In the genomic region with DNA sequence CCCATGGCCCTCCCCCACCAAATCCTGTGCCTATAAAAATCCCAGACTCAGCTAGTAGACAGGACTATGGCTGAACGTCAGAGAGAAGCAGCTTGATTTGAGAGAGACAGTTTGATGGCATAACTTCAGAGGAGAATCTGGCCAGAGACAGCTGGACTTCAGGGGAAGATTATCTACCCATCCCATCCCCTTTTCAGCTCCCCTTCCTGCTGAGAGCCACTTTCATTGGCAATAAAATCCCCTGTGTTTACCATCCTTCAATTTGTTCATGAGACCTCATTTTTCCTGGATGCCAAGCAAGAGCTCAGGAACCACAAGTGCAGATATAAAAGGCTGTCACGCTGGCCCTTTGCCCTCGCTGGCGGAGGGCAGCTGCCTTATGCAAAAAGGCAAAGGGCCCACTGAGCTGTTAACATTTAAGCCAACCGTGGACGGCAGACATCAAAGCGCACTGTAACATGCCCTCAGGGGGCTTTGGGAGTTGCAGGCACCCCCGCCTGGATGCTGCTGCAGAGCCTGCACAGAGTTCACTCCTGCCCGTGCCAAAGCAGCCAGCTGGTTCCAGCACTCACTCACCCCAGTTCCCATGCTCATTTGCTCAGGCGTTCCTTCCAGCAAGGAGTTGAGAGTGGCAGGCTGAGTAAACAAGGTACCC, we compare ENCODE assay signal across 13 cellular contexts.
DNase-seq lines count a peak whose midpoint lies in the region; ATAC-seq and TF ChIP-seq lines count a peak whose summit lies in the region.
"Had no signal": no experiment of that assay in that cellular context is flagged by ENCODE, and none has a peak within 500 bp of the region (broad histone marks: within the 10 kb centered on the region; RNA-seq: fewer than 3 reads in every experiment).

No MANE protein-coding gene starts in this region.

- in situ Hi-C loops in GM13977 (cut with MboI; ENCODE audit: low pct_unique_long_range_greater_than_20kb, low sequenced_read_pairs, unreplicated experiment): no loop called here

- no peak for TF ChIP-seq CTCF in dorsolateral prefrontal cortex (IDR thresholded peaks at IDR 0.05 in 54 of 56, conservative IDR thresholded peaks at IDR 0.05 in 2 of 56; ENCODE audit: low read depth in 1 of 56, partially characterized antibody in 56 of 56)
- no peak for TF ChIP-seq CTCF in GM13977 (IDR thresholded peaks at IDR 0.05; ENCODE audit: extremely low read depth, insufficient read depth, missing control alignments)

- no peaks in the 10 kb centered on the region for H3K27me3 Mint-ChIP-seq in activated T-cell treated with anti-CD3 and anti-CD28 coated beads, Interleukin-2, amount 50 U/mL, for 24 hours
- no peaks in the 10 kb centered on the region for H3K27me3 Mint-ChIP-seq in activated T-cell treated with anti-CD3 and anti-CD28 coated beads, Interleukin-2, amount 50 U/mL, for 4 hours (ENCODE audit: low read depth)
- H3K27me3 Mint-ChIP-seq in stimulated activated memory B cell treated with anti-CD40 and anti-IgM and Interleukin-4, amounts not matched to agents 10 μg/mL and 1 μg/mL and 100 μg/mL, for 72 hours: no peaks in the 10 kb centered on the region

- no peak for DNase-seq in activated T-cell treated with anti-CD3 and anti-CD28 coated beads, Interleukin-2, amount 50 U/mL, for 24 hours
- no peak for DNase-seq in activated T-cell treated with anti-CD3 and anti-CD28 coated beads, Interleukin-2, amount 50 U/mL, for 4 hours
- DNase-seq in NCI-H510A treated with DMSO at 0.1 percent for 48 hours (lab: John Stamatoyannopoulos, UW) (peak; percentile 64), dorsolateral prefrontal cortex (peak in 1 of 10 donors; percentile 45), GM13977 (ENCODE audit: low spot score) (no peak)
- DNase-seq in stimulated activated CD4-positive, alpha-beta T cell treated with anti-CD3 and anti-CD28 coated beads, Interleukin-4, amount 100 ng/mL, for 24 hours: no peak
- DNase-seq: activated T-cell treated with anti-CD3 and anti-CD28 coated beads, Interleukin-2, amount 50 U/mL, for 48 hours; aorta; NCI-H2029; SW 1271 had no signal

- no peaks in the 10 kb centered on the region for H3K27me3 ChIP-seq in dorsolateral prefrontal cortex

- intact Hi-C loops in dorsolateral prefrontal cortex (cut with DNase I): no loop called here

- H3K27ac Mint-ChIP-seq in activated T-cell treated with anti-CD3 and anti-CD28 coated beads, Interleukin-2, amount 50 U/mL, for 24 hours: peak overlapping the region; percentile 45
- H3K27ac Mint-ChIP-seq in stimulated activated memory B cell treated with anti-CD40 and anti-IgM and Interleukin-4, amounts not matched to agents 10 μg/mL and 1 μg/mL and 100 μg/mL, for 72 hours: peak overlapping the region; percentile 54

- no peaks in the 10 kb centered on the region for H3K9me3 Mint-ChIP-seq in activated T-cell treated with anti-CD3 and anti-CD28 coated beads, Interleukin-2, amount 50 U/mL, for 24 hours
- H3K9me3 Mint-ChIP-seq in activated T-cell treated with anti-CD3 and anti-CD28 coated beads, Interleukin-2, amount 50 U/mL, for 4 hours: no peaks in the 10 kb centered on the region
- no peaks in the 10 kb centered on the region for H3K9me3 Mint-ChIP-seq in stimulated activated memory B cell treated with anti-CD40 and anti-IgM and Interleukin-4, amounts not matched to agents 10 μg/mL and 1 μg/mL and 100 μg/mL, for 72 hours

- H3K4me1 Mint-ChIP-seq in activated T-cell treated with anti-CD3 and anti-CD28 coated beads, Interleukin-2, amount 50 U/mL, for 24 hours (ENCODE audit: low read depth): peaks cover 24% of the 10 kb centered on the region
- H3K4me1 Mint-ChIP-seq in activated T-cell treated with anti-CD3 and anti-CD28 coated beads, Interleukin-2, amount 50 U/mL, for 4 hours (ENCODE audit: low read depth): peaks cover 6% of the 10 kb centered on the region
- H3K4me1 Mint-ChIP-seq in stimulated activated memory B cell treated with anti-CD40 and anti-IgM and Interleukin-4, amounts not matched to agents 10 μg/mL and 1 μg/mL and 100 μg/mL, for 72 hours: peaks cover 37% of the 10 kb centered on the region

- H3K27ac ChIP-seq in dorsolateral prefrontal cortex: peak overlapping the region in 30 of 59 donors; percentile 3 to 69 (median 32)

- no peak overlapping the region for H3K4me3 Mint-ChIP-seq in activated T-cell treated with anti-CD3 and anti-CD28 coated beads, Interleukin-2, amount 50 U/mL, for 24 hours
- no peak overlapping the region for H3K4me3 Mint-ChIP-seq in activated T-cell treated with anti-CD3 and anti-CD28 coated beads, Interleukin-2, amount 50 U/mL, for 4 hours
- no peak overlapping the region for H3K4me3 Mint-ChIP-seq in stimulated activated memory B cell treated with anti-CD40 and anti-IgM and Interleukin-4, amounts not matched to agents 10 μg/mL and 1 μg/mL and 100 μg/mL, for 72 hours

- H3K4me3 ChIP-seq in dorsolateral prefrontal cortex: no peak overlapping the region
- H3K4me3 ChIP-seq: lung had no signal

- peaks cover 81% of the 10 kb centered on the region for H3K36me3 Mint-ChIP-seq in activated T-cell treated with anti-CD3 and anti-CD28 coated beads, Interleukin-2, amount 50 U/mL, for 24 hours (ENCODE audit: low read depth)
- peaks cover 44% of the 10 kb centered on the region for H3K36me3 Mint-ChIP-seq in activated T-cell treated with anti-CD3 and anti-CD28 coated beads, Interleukin-2, amount 50 U/mL, for 4 hours (ENCODE audit: insufficient read depth)
- H3K36me3 Mint-ChIP-seq in stimulated activated memory B cell treated with anti-CD40 and anti-IgM and Interleukin-4, amounts not matched to agents 10 μg/mL and 1 μg/mL and 100 μg/mL, for 72 hours: peaks cover 60% of the 10 kb centered on the region

- ATAC-seq in activated T-cell treated with anti-CD3 and anti-CD28 coated beads, Interleukin-2, amount 50 U/mL, for 4 hours: no peak
- ATAC-seq in stimulated activated memory B cell treated with anti-CD40 and anti-IgM and Interleukin-4, amounts not matched to agents 10 μg/mL and 1 μg/mL and 100 μg/mL, for 72 hours: no peak
- ATAC-seq in GM21447 (IDR thresholded peaks at IDR 0.05; ENCODE audit: unreplicated experiment): no peak
